In the genomic region with DNA sequence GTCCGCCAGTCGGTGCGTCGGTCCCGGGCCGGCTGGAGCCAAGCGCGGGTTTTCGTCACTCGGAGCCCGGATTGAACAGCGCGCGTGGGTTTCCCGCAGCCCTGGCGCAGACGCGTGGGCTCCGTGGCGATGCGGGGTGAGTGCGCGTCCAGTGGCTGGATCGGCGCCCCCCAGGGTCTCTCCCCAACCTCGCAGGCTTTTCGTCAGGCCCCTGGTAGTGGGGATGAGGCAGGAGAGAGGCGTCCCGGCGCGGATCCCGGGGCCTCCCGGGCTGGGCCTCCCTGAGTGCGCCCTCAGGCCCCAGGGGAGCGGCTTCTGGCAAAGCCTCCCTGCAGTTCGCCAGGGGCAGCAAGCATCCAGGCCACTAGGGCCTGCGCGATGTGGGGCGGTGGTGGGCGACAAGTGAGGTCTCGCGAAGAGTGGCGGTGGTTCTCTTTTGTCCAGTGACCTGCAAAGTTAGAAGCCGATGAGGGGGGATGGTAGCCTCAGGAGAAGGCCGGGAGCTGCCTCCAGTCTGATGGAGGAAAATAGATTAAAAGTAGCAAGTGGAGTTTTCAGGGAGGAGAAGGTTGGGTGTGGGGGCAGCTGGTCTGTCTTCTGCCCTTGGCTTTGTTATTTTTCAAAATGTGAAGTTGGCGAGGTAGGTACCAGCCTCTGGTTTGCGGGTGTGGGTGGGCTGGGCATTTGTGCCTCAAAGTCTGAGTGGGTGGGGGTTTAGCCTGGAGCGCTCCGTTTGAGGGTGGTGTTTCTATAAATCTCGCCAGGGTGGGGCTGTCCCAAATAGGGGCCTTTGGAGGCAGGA, we compare ENCODE assay signal across 7 cellular contexts. TPM values are rescaled to one million over a fixed set of nuclear protein-coding genes. Genes with fewer than 3 reads are reported as not detected.
A peak's percentile ranks its signal among the peaks of the same experiment; 100 is the strongest.
DNase-seq lines count a peak whose midpoint lies in the region; ATAC-seq lines count a peak whose summit lies in the region.

No MANE protein-coding gene starts in this region.

- H3K27me3 ChIP-seq in H7 (ENCODE audit: control insufficient read depth, insufficient read depth, low read length) (peaks cover 29% of the 10 kb centered on the region), right cardiac atrium (ENCODE audit: control insufficient read depth, insufficient read depth) (no peaks in the 10 kb centered on the region)

- H3K4me1 ChIP-seq in right cardiac atrium (ENCODE audit: control insufficient read depth, insufficient read depth, low read length): no peaks in the 10 kb centered on the region

- CTCF ChIA-PET in activated CD4-positive, alpha-beta memory T cell treated with anti-CD3 and anti-CD28 coated beads, Interleukin-2, amount 10 ng/mL, durations not matched to agents 7 days and 5 days (lab: Charles Lee): no interaction called here

- H3K27ac ChIP-seq in right cardiac atrium (ENCODE audit: low read length): no peak overlapping the region

- peak overlapping the region; percentile 60 for H3K4me3 Mint-ChIP-seq in activated CD4-positive, alpha-beta memory T cell treated with anti-CD3 and anti-CD28 coated beads, Interleukin-2, amount 10 ng/mL, durations not matched to agents 7 days and 5 days
- H3K4me3 Mint-ChIP-seq in stimulated activated effector memory CD8-positive, alpha-beta T cell treated with anti-CD3 and anti-CD28 coated beads, Interleukin-12 subunit alpha, Interleukin-12 subunit beta, amount 100 ng/mL, for 72 hours: peak overlapping the region; percentile 77

- no peak overlapping the region for H3K27ac Mint-ChIP-seq in activated CD4-positive, alpha-beta memory T cell treated with anti-CD3 and anti-CD28 coated beads, Interleukin-2, amount 10 ng/mL, durations not matched to agents 7 days and 5 days
- no peak overlapping the region for H3K27ac Mint-ChIP-seq in stimulated activated effector memory CD8-positive, alpha-beta T cell treated with anti-CD3 and anti-CD28 coated beads, Interleukin-12 subunit alpha, Interleukin-12 subunit beta, amount 100 ng/mL, for 72 hours

- POLR2A ChIA-PET in activated CD4-positive, alpha-beta memory T cell treated with anti-CD3 and anti-CD28 coated beads, Interleukin-2, amount 10 ng/mL, durations not matched to agents 7 days and 5 days (lab: Charles Lee): no interaction called here

- ATAC-seq in right cardiac atrium (peak; percentile 7 to 39), GM21825 (IDR thresholded peaks at IDR 0.05; ENCODE audit: unreplicated experiment) (no peak)
- ATAC-seq in stimulated activated effector memory CD8-positive, alpha-beta T cell treated with anti-CD3 and anti-CD28 coated beads, Interleukin-12 subunit alpha, Interleukin-12 subunit beta, amount 100 ng/mL, for 72 hours: no peak

- peak overlapping the region; percentile 58 for H3K4me3 ChIP-seq in H7 (ENCODE audit: insufficient read depth, low read depth, low read length)
- peak overlapping the region; percentile 0 for H3K4me3 ChIP-seq in right cardiac atrium (ENCODE audit: low read length)

- intact Hi-C loops in right cardiac atrium (cut with DNase I): no loop called here

- WGBS in right cardiac atrium: 7% methylated on average over 50 of the region's 50 CpGs

- no peaks in the 10 kb centered on the region for H3K36me3 ChIP-seq in H7 (replicated peaks; ENCODE audit: control insufficient read depth, insufficient read depth, low read length)

- H3K9me3 ChIP-seq in right cardiac atrium (ENCODE audit: control insufficient read depth, low read length): no peaks in the 10 kb centered on the region

- DNase-seq in H7: peak; percentile 71
- DNase-seq in activated CD4-positive, alpha-beta memory T cell treated with anti-CD3 and anti-CD28 coated beads, Interleukin-2, amount 10 ng/mL, durations not matched to agents 7 days and 5 days: no peak
- DNase-seq in right cardiac atrium: no peak
- no peak for DNase-seq in stimulated activated effector memory CD8-positive, alpha-beta T cell treated with anti-CD3 and anti-CD28 coated beads, Interleukin-12 subunit alpha, Interleukin-12 subunit beta, amount 100 ng/mL, for 72 hours (ENCODE audit: low spot score in 2 of 2)
- DNase-seq in NCI-H2107 treated with DMSO at 0.1 percent for 48 hours (lab: John Stamatoyannopoulos, UW; ENCODE audit: unreplicated experiment): no peak
- no peak for DNase-seq in effector CD4-positive, alpha-beta T cell

- peaks cover 18% of the 10 kb centered on the region for H3K9me3 Mint-ChIP-seq in activated CD4-positive, alpha-beta memory T cell treated with anti-CD3 and anti-CD28 coated beads, Interleukin-2, amount 10 ng/mL, durations not matched to agents 7 days and 5 days
- H3K9me3 Mint-ChIP-seq in stimulated activated effector memory CD8-positive, alpha-beta T cell treated with anti-CD3 and anti-CD28 coated beads, Interleukin-12 subunit alpha, Interleukin-12 subunit beta, amount 100 ng/mL, for 72 hours: peaks cover 3% of the 10 kb centered on the region

- peaks cover 20% of the 10 kb centered on the region for H3K4me1 Mint-ChIP-seq in activated CD4-positive, alpha-beta memory T cell treated with anti-CD3 and anti-CD28 coated beads, Interleukin-2, amount 10 ng/mL, durations not matched to agents 7 days and 5 days
- H3K4me1 Mint-ChIP-seq in stimulated activated effector memory CD8-positive, alpha-beta T cell treated with anti-CD3 and anti-CD28 coated beads, Interleukin-12 subunit alpha, Interleukin-12 subunit beta, amount 100 ng/mL, for 72 hours: peaks cover 22% of the 10 kb centered on the region

- H3K36me3 Mint-ChIP-seq in activated CD4-positive, alpha-beta memory T cell treated with anti-CD3 and anti-CD28 coated beads, Interleukin-2, amount 10 ng/mL, durations not matched to agents 7 days and 5 days (ENCODE audit: low read depth): peaks cover 13% of the 10 kb centered on the region
- no peaks in the 10 kb centered on the region for H3K36me3 Mint-ChIP-seq in stimulated activated effector memory CD8-positive, alpha-beta T cell treated with anti-CD3 and anti-CD28 coated beads, Interleukin-12 subunit alpha, Interleukin-12 subunit beta, amount 100 ng/mL, for 72 hours

- peaks cover 82% of the 10 kb centered on the region for H3K27me3 Mint-ChIP-seq in activated CD4-positive, alpha-beta memory T cell treated with anti-CD3 and anti-CD28 coated beads, Interleukin-2, amount 10 ng/mL, durations not matched to agents 7 days and 5 days

RNA-seq across cellular contexts. Expression of a gene that starts 1.6 kb away (rescaled TPM):
- 1.6 and 2.1 TPM in 2 replicates for total RNA-seq in H7 (2014; rRNA removed; shearing (Covaris generic))
- 1 to 10 TPM; 4.4 to 4.6 TPM for total RNA-seq in activated CD4-positive, alpha-beta memory T cell treated with anti-CD3 and anti-CD28 coated beads, Interleukin-2, amount 10 ng/mL, durations not matched to agents 7 days and 5 days
- total RNA-seq in right cardiac atrium: 1 to 10 TPM in 3 of 4 donors, under 1 TPM in 1; 0.99 to 3.0 (median 1.3) TPM
- polyA plus RNA-seq in right cardiac atrium: 1.9 TPM

Comparison
In these comparisons a context has a peak if more than half of its experiments do, and no peak if none do; other contexts are left out.
1. ATAC-seq: peak in right cardiac atrium (2 of 2); none in stimulated activated effector memory CD8-positive, alpha-beta T cell treated with anti-CD3 and anti-CD28 coated beads, Interleukin-12 subunit alpha, Interleukin-12 subunit beta, amount 100 ng/mL, for 72 hours (single experiment) and GM21825 (single experiment).